8 cellular contexts compared by ENCODE assay signal in the genomic region with DNA sequence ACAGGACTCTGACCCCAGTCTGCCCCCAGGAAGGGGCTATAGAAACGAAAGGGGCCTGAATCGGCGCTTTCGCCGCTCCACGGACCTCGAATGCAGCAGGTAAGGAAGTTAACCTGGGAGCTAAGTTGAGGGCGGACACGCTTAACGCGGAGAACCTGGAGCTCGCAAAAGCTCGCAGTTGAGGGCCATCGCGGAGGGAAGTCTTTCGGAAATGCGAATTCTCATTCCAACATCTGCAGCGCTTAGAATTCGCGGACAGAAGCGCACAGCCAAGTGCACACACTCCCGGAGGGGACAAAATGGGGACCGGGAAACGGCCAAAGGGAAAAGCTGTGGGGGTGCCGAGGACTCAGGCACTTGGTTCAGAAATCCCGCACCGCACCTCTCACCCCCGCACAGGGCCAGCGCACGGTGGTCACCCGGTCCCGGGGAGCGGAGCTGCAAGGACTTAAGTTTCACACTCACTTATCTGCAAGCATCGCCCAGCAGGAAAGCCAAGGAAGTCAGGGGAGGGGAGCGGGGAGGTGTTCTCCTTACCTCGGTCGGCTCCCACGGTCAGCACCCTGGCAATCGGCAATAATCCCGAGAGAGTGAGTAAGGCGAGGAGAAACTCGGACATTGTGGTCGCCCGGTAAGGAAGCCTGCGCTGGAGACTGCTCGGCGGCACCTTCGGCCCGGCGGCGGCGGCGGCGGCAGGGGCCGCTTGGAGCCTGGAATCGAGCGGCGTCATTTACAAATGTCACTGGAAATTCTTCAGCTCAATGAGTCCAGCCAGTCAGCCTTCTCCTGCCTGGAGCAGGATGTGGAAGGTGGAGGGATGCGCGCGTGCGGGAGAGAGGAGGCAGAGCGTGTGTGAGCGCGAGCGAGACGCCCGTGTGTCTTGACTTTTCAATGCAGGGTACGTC. TPM values are rescaled to one million over a fixed set of nuclear protein-coding genes. Genes with fewer than 3 reads are reported as not detected.
DNase-seq lines count a peak whose midpoint lies in the region; ATAC-seq, FAIRE-seq and TF ChIP-seq lines count a peak whose summit lies in the region.

No MANE protein-coding gene starts in this region.

- WGBS in transverse colon (ENCODE audit: low coverage in 1 of 2), 2 donors, result 8% methylated on average over 58 of the region's 69 CpGs; no CpG with 5 or more reads in 1 of the 2 donors

- TF ChIP-seq POLR2A in endothelial cell of umbilical vein (IDR thresholded peaks at IDR 0.05; ENCODE audit: low read depth, low read length) (no peak), transverse colon (IDR thresholded peaks at IDR 0.05) (no peak)

- peak overlapping the region; percentile 96 for H3K4me2 ChIP-seq in endothelial cell of umbilical vein (ENCODE audit: insufficient read depth, low read length)

- FAIRE-seq in endothelial cell of umbilical vein (lab: Jason Lieb, UNC), result peak; percentile 84

- in situ Hi-C loops in transverse colon (cut with MboI; ENCODE audit: low pct_ligation_motif_present in 1 of 4, low pct_unique_long_range_greater_than_20kb in 1 of 4, low sequenced_read_pairs in 3 of 4), result no loop called here

- H3K9me3 ChIP-seq in RWPE2 (ENCODE audit: severe bottlenecking), result no peaks in the 10 kb centered on the region
- H3K9me3 ChIP-seq in endothelial cell of umbilical vein (replicated peaks; ENCODE audit: control insufficient read depth, insufficient read depth, low read length), result no peaks in the 10 kb centered on the region
- no peaks in the 10 kb centered on the region for H3K9me3 ChIP-seq in transverse colon

- ATAC-seq in GM18511 (IDR thresholded peaks at IDR 0.05; ENCODE audit: unreplicated experiment) (peak; percentile 55), HG02885 (IDR thresholded peaks at IDR 0.05; ENCODE audit: poor library complexity, unreplicated experiment) (peak; percentile 40), RWPE2 (ENCODE audit: low read depth) (peak; percentile 77), HG03175 (IDR thresholded peaks at IDR 0.05; ENCODE audit: unreplicated experiment) (no peak)

- POLR2A ChIA-PET in endothelial cell of umbilical vein (lab: Charles Lee), result no interaction called here

- H3K27ac ChIP-seq in RWPE2 (ENCODE audit: poor library complexity, severe bottlenecking) (no peak overlapping the region), endothelial cell of umbilical vein (ENCODE audit: insufficient read depth, low read depth, low read length) (no peak overlapping the region), transverse colon (peak overlapping the region in 2 of 4 donors; percentile 10 to 15)

- peak overlapping the region; percentile 59 for H3K9ac ChIP-seq in endothelial cell of umbilical vein (replicated peaks; ENCODE audit: extremely low read depth, insufficient read depth, low read length)

- CTCF ChIA-PET in endothelial cell of umbilical vein (lab: Charles Lee), result interaction anchor here (0.7 to 4.4 kb wide), 5 partner anchors 9 to 17 kb away, joined by 3 to 54 read pairs (median 4); no protein-coding TSS in a partner anchor

- BruUV-seq in endothelial cell of umbilical vein (replicated peaks; lab: Mats Ljungman, UMichigan), result no TSS peak

- no peaks in the 10 kb centered on the region for H4K20me1 ChIP-seq in endothelial cell of umbilical vein (replicated peaks; ENCODE audit: control insufficient read depth, extremely low read depth, insufficient read depth, low read length)

- DNase-seq in RWPE2 (ENCODE audit: low spot score), result peak; percentile 49
- DNase-seq in endothelial cell of umbilical vein (ENCODE audit: low read depth, low spot score), result peak; percentile 56
- peak; percentile 73 for DNase-seq in medulla oblongata (ENCODE audit: extremely low spot score)
- peak; percentile 55 for DNase-seq in transverse colon
- DNase-seq in activated CD4-positive, alpha-beta T cell treated with anti-CD3 and anti-CD28 coated beads, Interleukin-2, amount 50 U/mL, for 4 hours, result no peak

- H3K4me3 ChIP-seq in RWPE2 (ENCODE audit: severe bottlenecking) (peak overlapping the region; percentile 26), endothelial cell of umbilical vein (replicated peaks in 1 of 3; ENCODE audit: insufficient read depth in 1 of 3, low read depth in 1 of 3, low read length in 3 of 3) (peak overlapping the region; percentile 50 to 83 (median 53)), transverse colon (peak overlapping the region; percentile 30 to 52 (median 38))

- no peaks in the 10 kb centered on the region for H3K9me1 ChIP-seq in endothelial cell of umbilical vein (replicated peaks; ENCODE audit: control insufficient read depth, extremely low read depth, insufficient read depth, low read length)

- H3K79me2 ChIP-seq in endothelial cell of umbilical vein (ENCODE audit: control insufficient read depth, insufficient read depth, low read length), result no peaks in the 10 kb centered on the region

- H3K36me3 ChIP-seq in RWPE2 (ENCODE audit: low read depth), result no peaks in the 10 kb centered on the region
- no peaks in the 10 kb centered on the region for H3K36me3 ChIP-seq in endothelial cell of umbilical vein (ENCODE audit: control insufficient read depth in 2 of 2, extremely low read depth in 1 of 2, insufficient read depth in 2 of 2, low read length in 2 of 2)
- H3K36me3 ChIP-seq in transverse colon, result no peaks in the 10 kb centered on the region

- intact Hi-C loops in endothelial cell of umbilical vein (cut with micrococcal nuclease), result loop anchor here (2.0 to 10.0 kb wide), 4 partner anchors 56 to 1956 kb away; no protein-coding TSS in a partner anchor
- intact Hi-C loops in transverse colon (cut with DNase I; ENCODE audit: low total_unique reads), result no loop called here

- TF ChIP-seq EP300 in transverse colon (IDR thresholded peaks at IDR 0.05; ENCODE audit: low read depth), result no peak

- TF ChIP-seq CTCF in RWPE2 (IDR thresholded peaks at IDR 0.05; ENCODE audit: poor library complexity, severe bottlenecking), result no peak
- TF ChIP-seq CTCF in endothelial cell of umbilical vein (IDR thresholded peaks at IDR 0.05; ENCODE audit: extremely low read depth in 1 of 2, insufficient read depth in 1 of 2, low read depth in 1 of 2, low read length in 2 of 2), result no peak
- TF ChIP-seq CTCF in transverse colon (IDR thresholded peaks at IDR 0.05), result no peak

- dilution Hi-C loops in endothelial cell of umbilical vein (cut with MboI; ENCODE audit: extremely low pct_ligation_motif_present, low sequenced_read_pairs), result no loop called here

- H3K27me3 ChIP-seq in RWPE2 (ENCODE audit: insufficient read depth, poor library complexity, severe bottlenecking), result peaks cover 49% of the 10 kb centered on the region
- H3K27me3 ChIP-seq in endothelial cell of umbilical vein (ENCODE audit: control insufficient read depth in 2 of 2, insufficient read depth in 2 of 2, low read length in 2 of 2), result peaks cover 15 to 33% of the 10 kb centered on the region in 2 experiments
- H3K27me3 ChIP-seq in transverse colon, result peaks cover 54% of the 10 kb centered on the region

- H2AFZ ChIP-seq in endothelial cell of umbilical vein (ENCODE audit: low read depth, low read length), result peak overlapping the region; percentile 74

- H3K4me1 ChIP-seq in RWPE2 (ENCODE audit: insufficient read depth, poor library complexity, severe bottlenecking) (no peaks in the 10 kb centered on the region), endothelial cell of umbilical vein (ENCODE audit: control insufficient read depth, extremely low read depth, insufficient read depth, low read length) (peaks cover 11% of the 10 kb centered on the region), transverse colon (peaks cover 0 to 20% (median 10%) of the 10 kb centered on the region in 4 donors)

TF ChIP-seq in endothelial cell of umbilical vein, 7 proteins besides CTCF, POLR2A, EP300 and RAD21:
- no peak for TF ChIP-seq MYC (IDR thresholded peaks at IDR 0.05; ENCODE audit: low read depth, low read length)
- peak; percentile 48 for TF ChIP-seq EZH2 (IDR thresholded peaks at IDR 0.05; ENCODE audit: borderline replicate concordance, low read depth, low read length, severe bottlenecking)

RNA-seq across cellular contexts. Expression of gene LRP1B, which starts 0.5 kb away (rescaled TPM):
- total RNA-seq in endothelial cell of umbilical vein (0.07 TPM in 2 replicates), transverse colon (1 to 10 TPM in 1 of 4 donors, under 1 TPM in 2, not detected in 1; 0.48 to 5.4 (median 0.82) TPM)
- 0.02 and 0.03 TPM in 2 replicates for polyA plus RNA-seq in endothelial cell of umbilical vein
- polyA plus RNA-seq in endothelial cell of umbilical vein (2011; cell fraction: cytosol; rRNA removed), result 0.01 TPM in 2 replicates
- polyA plus RNA-seq in endothelial cell of umbilical vein (2011; cell fraction: nucleus; rRNA removed), result 0.05 and 0.07 TPM in 2 replicates
- polyA plus RNA-seq in endothelial cell of umbilical vein (2012), result 0.04 and 0.15 TPM in 2 replicates
- polyA minus RNA-seq in endothelial cell of umbilical vein, result 0.12 and 0.15 TPM in 2 replicates
- 1.0 TPM for polyA minus RNA-seq in endothelial cell of umbilical vein (2011; cell fraction: cytosol; rRNA and poly(A)+ RNA removed)
- polyA minus RNA-seq in endothelial cell of umbilical vein (2011; cell fraction: nucleus; rRNA and poly(A)+ RNA removed), result 0.24 and 0.82 TPM in 2 replicates

Comparison
In these comparisons a context has a peak if more than half of its experiments do, and no peak if none do; other contexts are left out.
1. DNase-seq: peak in RWPE2 (single experiment), endothelial cell of umbilical vein (single experiment), medulla oblongata (single experiment) and transverse colon (single experiment); none in activated CD4-positive, alpha-beta T cell treated with anti-CD3 and anti-CD28 coated beads, Interleukin-2, amount 50 U/mL, for 4 hours (0 of 2).
2. Peak in every context shown above with its lines, with median percentiles within 50 percentile points of each other: H3K4me3 ChIP-seq.